ENCODE assay signal across 1 cellular context in the genomic region with DNA sequence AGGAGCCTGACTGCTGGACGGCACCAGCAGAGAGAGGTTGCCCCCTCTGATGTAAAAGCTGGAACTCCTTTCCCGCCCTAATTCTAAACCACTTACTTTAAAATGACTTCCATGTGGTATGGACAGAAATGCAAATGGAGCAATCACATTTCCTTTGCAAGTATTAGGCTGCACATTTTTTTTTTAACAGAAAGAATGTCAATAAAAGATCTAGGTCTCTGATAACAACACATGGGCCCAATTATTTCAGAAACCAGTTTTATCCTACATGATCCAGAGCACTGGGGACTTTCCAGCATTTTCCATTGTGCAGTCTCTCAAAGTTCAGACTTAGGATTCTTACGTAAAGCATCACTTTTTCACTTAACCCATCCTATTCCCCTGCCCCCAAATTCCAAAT.
TF ChIP-seq lines count a peak whose summit lies in the region.

No MANE protein-coding gene starts in this region.

TF ChIP-seq in SK-N-SH, 30 proteins besides CTCF, POLR2A, EP300 and RAD21 (continued from another document):
- TF ChIP-seq SIN3A (IDR thresholded peaks at IDR 0.05; ENCODE audit: borderline replicate concordance, low read depth, low read length) (no peak), YY1 (IDR thresholded peaks at IDR 0.05; ENCODE audit: low read depth) (no peak), RCOR1 (IDR thresholded peaks at IDR 0.05; ENCODE audit: low read length) (peak; percentile 79), GABPA (IDR thresholded peaks at IDR 0.05; ENCODE audit: low read depth) (no peak), FOSL2 (IDR thresholded peaks at IDR 0.05; ENCODE audit: borderline replicate concordance, low read depth) (no peak), NFIC (IDR thresholded peaks at IDR 0.05; ENCODE audit: borderline replicate concordance) (peak; percentile 25; the same call in 1 of the 2 replicates), NRF1 (IDR thresholded peaks at IDR 0.05; ENCODE audit: low read depth, low read length) (no peak), GATA2 (CRISPR knock-in tag; IDR thresholded peaks at IDR 0.05) (no peak), RFX5 (IDR thresholded peaks at IDR 0.05; ENCODE audit: low read length) (no peak), MXI1 (IDR thresholded peaks at IDR 0.05; ENCODE audit: low read depth, low read length) (no peak; the same call in 1 of the 2 replicates), EZH2phosphoT487 (IDR thresholded peaks at IDR 0.05; ENCODE audit: borderline replicate concordance, low read depth) (no peak), ELF1 (IDR thresholded peaks at IDR 0.05) (no peak)
- TF ChIP-seq, protein P1, sequence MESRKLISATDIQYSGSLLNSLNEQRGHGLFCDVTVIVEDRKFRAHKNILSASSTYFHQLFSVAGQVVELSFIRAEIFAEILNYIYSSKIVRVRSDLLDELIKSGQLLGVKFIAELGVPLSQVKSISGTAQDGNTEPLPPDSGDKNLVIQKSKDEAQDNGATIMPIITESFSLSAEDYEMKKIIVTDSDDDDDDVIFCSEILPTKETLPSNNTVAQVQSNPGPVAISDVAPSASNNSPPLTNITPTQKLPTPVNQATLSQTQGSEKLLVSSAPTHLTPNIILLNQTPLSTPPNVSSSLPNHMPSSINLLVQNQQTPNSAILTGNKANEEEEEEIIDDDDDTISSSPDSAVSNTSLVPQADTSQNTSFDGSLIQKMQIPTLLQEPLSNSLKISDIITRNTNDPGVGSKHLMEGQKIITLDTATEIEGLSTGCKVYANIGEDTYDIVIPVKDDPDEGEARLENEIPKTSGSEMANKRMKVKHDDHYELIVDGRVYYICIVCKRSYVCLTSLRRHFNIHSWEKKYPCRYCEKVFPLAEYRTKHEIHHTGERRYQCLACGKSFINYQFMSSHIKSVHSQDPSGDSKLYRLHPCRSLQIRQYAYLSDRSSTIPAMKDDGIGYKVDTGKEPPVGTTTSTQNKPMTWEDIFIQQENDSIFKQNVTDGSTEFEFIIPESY (IDR thresholded peaks at IDR 0.05; ENCODE audit: borderline replicate concordance, low read depth): no peak
- TF ChIP-seq, protein P2, sequence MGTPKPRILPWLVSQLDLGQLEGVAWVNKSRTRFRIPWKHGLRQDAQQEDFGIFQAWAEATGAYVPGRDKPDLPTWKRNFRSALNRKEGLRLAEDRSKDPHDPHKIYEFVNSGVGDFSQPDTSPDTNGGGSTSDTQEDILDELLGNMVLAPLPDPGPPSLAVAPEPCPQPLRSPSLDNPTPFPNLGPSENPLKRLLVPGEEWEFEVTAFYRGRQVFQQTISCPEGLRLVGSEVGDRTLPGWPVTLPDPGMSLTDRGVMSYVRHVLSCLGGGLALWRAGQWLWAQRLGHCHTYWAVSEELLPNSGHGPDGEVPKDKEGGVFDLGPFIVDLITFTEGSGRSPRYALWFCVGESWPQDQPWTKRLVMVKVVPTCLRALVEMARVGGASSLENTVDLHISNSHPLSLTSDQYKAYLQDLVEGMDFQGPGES (IDR thresholded peaks at IDR 0.05; ENCODE audit: low read depth, low read length): no peak
- TF ChIP-seq, protein P3, sequence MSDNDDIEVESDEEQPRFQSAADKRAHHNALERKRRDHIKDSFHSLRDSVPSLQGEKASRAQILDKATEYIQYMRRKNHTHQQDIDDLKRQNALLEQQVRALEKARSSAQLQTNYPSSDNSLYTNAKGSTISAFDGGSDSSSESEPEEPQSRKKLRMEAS (IDR thresholded peaks at IDR 0.05; ENCODE audit: low read depth): no peak
- TF ChIP-seq, protein P4, sequence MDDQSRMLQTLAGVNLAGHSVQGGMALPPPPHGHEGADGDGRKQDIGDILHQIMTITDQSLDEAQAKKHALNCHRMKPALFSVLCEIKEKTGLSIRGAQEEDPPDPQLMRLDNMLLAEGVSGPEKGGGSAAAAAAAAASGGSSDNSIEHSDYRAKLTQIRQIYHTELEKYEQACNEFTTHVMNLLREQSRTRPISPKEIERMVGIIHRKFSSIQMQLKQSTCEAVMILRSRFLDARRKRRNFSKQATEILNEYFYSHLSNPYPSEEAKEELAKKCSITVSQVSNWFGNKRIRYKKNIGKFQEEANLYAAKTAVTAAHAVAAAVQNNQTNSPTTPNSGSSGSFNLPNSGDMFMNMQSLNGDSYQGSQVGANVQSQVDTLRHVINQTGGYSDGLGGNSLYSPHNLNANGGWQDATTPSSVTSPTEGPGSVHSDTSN (IDR thresholded peaks at IDR 0.05): no peak; the same call in 1 of the 2 replicates
- TF ChIP-seq, protein P5, sequence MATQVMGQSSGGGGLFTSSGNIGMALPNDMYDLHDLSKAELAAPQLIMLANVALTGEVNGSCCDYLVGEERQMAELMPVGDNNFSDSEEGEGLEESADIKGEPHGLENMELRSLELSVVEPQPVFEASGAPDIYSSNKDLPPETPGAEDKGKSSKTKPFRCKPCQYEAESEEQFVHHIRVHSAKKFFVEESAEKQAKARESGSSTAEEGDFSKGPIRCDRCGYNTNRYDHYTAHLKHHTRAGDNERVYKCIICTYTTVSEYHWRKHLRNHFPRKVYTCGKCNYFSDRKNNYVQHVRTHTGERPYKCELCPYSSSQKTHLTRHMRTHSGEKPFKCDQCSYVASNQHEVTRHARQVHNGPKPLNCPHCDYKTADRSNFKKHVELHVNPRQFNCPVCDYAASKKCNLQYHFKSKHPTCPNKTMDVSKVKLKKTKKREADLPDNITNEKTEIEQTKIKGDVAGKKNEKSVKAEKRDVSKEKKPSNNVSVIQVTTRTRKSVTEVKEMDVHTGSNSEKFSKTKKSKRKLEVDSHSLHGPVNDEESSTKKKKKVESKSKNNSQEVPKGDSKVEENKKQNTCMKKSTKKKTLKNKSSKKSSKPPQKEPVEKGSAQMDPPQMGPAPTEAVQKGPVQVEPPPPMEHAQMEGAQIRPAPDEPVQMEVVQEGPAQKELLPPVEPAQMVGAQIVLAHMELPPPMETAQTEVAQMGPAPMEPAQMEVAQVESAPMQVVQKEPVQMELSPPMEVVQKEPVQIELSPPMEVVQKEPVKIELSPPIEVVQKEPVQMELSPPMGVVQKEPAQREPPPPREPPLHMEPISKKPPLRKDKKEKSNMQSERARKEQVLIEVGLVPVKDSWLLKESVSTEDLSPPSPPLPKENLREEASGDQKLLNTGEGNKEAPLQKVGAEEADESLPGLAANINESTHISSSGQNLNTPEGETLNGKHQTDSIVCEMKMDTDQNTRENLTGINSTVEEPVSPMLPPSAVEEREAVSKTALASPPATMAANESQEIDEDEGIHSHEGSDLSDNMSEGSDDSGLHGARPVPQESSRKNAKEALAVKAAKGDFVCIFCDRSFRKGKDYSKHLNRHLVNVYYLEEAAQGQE (IDR thresholded peaks at IDR 0.05; ENCODE audit: low read depth, low read length): no peak
- TF ChIP-seq, protein P6, sequence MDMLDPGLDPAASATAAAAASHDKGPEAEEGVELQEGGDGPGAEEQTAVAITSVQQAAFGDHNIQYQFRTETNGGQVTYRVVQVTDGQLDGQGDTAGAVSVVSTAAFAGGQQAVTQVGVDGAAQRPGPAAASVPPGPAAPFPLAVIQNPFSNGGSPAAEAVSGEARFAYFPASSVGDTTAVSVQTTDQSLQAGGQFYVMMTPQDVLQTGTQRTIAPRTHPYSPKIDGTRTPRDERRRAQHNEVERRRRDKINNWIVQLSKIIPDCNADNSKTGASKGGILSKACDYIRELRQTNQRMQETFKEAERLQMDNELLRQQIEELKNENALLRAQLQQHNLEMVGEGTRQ (IDR thresholded peaks at IDR 0.05; ENCODE audit: borderline replicate concordance, low read depth, low read length): no peak
- TF ChIP-seq, protein P7, sequence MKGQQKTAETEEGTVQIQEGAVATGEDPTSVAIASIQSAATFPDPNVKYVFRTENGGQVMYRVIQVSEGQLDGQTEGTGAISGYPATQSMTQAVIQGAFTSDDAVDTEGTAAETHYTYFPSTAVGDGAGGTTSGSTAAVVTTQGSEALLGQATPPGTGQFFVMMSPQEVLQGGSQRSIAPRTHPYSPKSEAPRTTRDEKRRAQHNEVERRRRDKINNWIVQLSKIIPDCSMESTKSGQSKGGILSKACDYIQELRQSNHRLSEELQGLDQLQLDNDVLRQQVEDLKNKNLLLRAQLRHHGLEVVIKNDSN (IDR thresholded peaks at IDR 0.05; ENCODE audit: borderline replicate concordance, low read depth): no peak
